1 cellular context compared by ENCODE assay signal in genomic region chr13:26485288-26485687, GRCh38.
TF ChIP-seq lines count a peak whose summit lies in the region.

No MANE protein-coding gene starts in this region.

TF ChIP-seq in GM23338, 12 proteins besides CTCF, POLR2A, EP300 and RAD21 (continued from another document):
- TF ChIP-seq ZNF462 (CRISPR knock-in tag; IDR thresholded peaks at IDR 0.05) (no peak), REST (IDR thresholded peaks at IDR 0.05; ENCODE audit: unreplicated experiment) (no peak), STAT1 (IDR thresholded peaks at IDR 0.05; ENCODE audit: unreplicated experiment) (no peak), POLR2AphosphoS5 (IDR thresholded peaks at IDR 0.05; ENCODE audit: low read depth) (no peak)
